ENCODE assay signal across 10 cellular contexts in the genomic region with DNA sequence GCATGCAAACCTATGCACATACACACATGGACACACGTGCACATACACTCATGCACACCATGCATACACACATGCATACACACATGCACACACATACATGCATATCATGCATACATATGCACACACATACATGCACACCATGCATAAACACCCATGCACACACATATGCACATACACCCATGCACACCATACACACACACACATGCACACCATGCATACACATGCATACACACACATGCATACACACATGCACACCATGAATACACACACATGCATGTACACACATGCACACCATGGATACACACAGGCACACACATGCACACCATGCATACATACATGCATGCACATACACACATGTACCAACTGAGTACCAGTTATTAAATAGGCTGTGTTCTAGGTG.
"Had no signal": no experiment of that assay in that cellular context is flagged by ENCODE, and none has a peak within 500 bp of the region (broad histone marks: within the 10 kb centered on the region; RNA-seq: fewer than 3 reads in every experiment).

No MANE protein-coding gene starts in this region.

- H3K27ac Mint-ChIP-seq: H9, HFFc6 had no signal

- H3K9me3 Mint-ChIP-seq: H9 had no signal

- H3K9ac ChIP-seq: GM23248, KMS-11 had no signal

- H3K27me3 Mint-ChIP-seq: IgD-negative memory B cell had no signal

- H3K27ac ChIP-seq: GM23248, HL-60, KMS-11 had no signal

- H3K4me3 ChIP-seq: GM23248 had no signal

- H3K4me2 ChIP-seq: KMS-11 had no signal

- DNase-seq: GM23248, GOT3, H9, HCEC 1CT, HFFc6, KBM-7 had no signal

- H3K4me3 Mint-ChIP-seq: H9, HFFc6, IgD-negative memory B cell had no signal

- H2AFZ ChIP-seq: GM23248 had no signal

- H3K36me3 Mint-ChIP-seq: IgD-negative memory B cell had no signal

- H3K4me1 Mint-ChIP-seq: IgD-negative memory B cell had no signal

- FAIRE-seq: H54 had no signal
